Comparison of ENCODE assay signal across 14 cellular contexts in the genomic region with DNA sequence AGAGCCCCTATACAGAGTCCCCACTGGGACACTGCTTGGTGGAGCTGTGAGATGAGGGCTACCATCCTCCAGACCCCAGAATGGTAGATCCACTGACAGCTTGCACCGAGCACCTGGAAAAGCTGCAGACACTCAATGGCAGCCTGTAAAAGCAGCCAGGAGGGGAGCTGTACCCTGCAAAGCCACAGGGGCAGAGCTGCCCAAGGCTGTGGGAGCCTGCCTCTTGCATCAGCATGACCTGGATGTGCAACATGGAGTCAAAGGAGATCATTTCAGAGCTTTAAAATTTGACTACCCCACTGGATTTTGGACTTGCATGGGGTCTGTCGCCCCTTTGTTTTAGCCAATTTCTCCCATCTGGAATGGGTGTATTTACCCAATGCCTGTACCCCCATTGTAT. TPM values are rescaled to one million over a fixed set of nuclear protein-coding genes. Genes with fewer than 3 reads are reported as not detected.
"Had no signal": no experiment of that assay in that cellular context is flagged by ENCODE, and none has a peak within 500 bp of the region (broad histone marks: within the 10 kb centered on the region; RNA-seq: fewer than 3 reads in every experiment).

No MANE protein-coding gene starts in this region.

RNA-seq across cellular contexts. Expression of gene DUSP21, which starts 20.6 kb away (rescaled TPM):
- total RNA-seq: activated B cell treated with CpG ODN at 0.5 μM for 24 hours; activated CD4-positive, alpha-beta memory T cell treated with anti-CD3 and anti-CD28 coated beads for 36 hours; activated CD4-positive, alpha-beta memory T cell treated with anti-CD3 and anti-CD28 coated beads, Interleukin-2, amount 10 ng/mL, durations not matched to agents 7 days and 5 days; activated CD4-positive, alpha-beta T cell treated with anti-CD3 and anti-CD28 coated beads for 36 hours; activated CD4-positive, alpha-beta T cell treated with anti-CD3 and anti-CD28 coated beads, Interleukin-2, amount 10 ng/mL, durations not matched to agents 24 days and 14 days; activated CD4-positive, alpha-beta T cell treated with anti-CD3 and anti-CD28 coated beads, Interleukin-2, amount 10 ng/mL, durations not matched to agents 7 days and 5 days; activated CD8-positive, alpha-beta memory T cell treated with anti-CD3 and anti-CD28 coated beads for 36 hours; activated CD8-positive, alpha-beta memory T cell treated with anti-CD3 and anti-CD28 coated beads, Interleukin-2, amount 10 ng/mL, durations not matched to agents 7 days and 5 days; activated CD8-positive, alpha-beta T cell treated with anti-CD3 and anti-CD28 coated beads for 36 hours; activated CD8-positive, alpha-beta T cell treated with anti-CD3 and anti-CD28 coated beads, Interleukin-2, amount 10 ng/mL, durations not matched to agents 7 days and 5 days; T-cell; T-helper 1 cell treated with Interleukin-12 subunit alpha and Interleukin-12 subunit beta and Interleukin-4 antibody, amounts not matched to agents 30 ng/mL and 1 ng/mL, for 36 hours; T-helper 17 cell; T-helper 2 cell treated with Interferon-gamma antibody and Interleukin-4, amounts not matched to agents 100 ng/mL and 5 ng/mL, for 36 hours had no signal
